Comparison of ENCODE assay signal across 8 cellular contexts in the genomic region with DNA sequence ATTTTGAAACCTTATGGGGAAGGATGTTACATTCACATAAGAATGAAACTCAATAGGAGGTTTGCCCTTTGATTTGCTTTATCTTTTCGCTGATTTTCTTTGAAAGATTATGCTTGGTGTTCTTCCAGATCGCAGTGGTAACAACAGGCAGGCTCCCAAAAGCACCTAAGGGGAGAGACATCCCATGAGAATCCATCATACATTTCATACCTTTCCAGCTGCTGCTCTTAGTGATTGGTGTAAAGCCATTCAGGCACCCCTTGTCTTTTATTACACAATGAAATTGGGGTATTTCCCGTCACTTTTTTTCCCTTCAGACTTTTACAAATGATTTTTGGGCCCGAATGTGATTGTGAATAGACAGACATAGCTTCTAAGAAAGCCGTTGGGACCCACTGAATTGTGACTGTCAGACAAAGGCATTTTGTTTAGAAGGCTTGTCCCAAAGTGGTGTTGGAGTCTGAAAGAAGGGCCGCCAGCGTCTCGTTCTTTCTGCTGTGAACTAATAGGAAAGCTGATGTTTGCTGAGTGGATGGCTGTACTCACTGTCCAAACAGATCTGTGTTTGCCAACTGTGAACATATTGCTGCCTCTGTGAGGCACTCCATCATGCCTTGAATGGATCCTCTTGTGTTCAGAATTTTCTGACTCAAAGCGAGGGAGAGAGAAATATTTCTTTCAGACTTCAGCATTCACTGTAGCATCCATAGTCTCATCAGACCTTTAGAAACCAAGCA.
DNase-seq lines count a peak whose midpoint lies in the region; ATAC-seq, FAIRE-seq and TF ChIP-seq lines count a peak whose summit lies in the region.

No MANE protein-coding gene starts in this region.

- no peak overlapping the region for H2AFZ ChIP-seq in HepG2 (ENCODE audit: low read length)

- H3K27me3 Mint-ChIP-seq in MCF 10A (ENCODE audit: insufficient read depth, unreplicated experiment): no peaks in the 10 kb centered on the region

- TF ChIP-seq EP300 in HepG2 (IDR thresholded peaks at IDR 0.05; ENCODE audit: low read depth in 2 of 2, low read length in 2 of 2) (peak in 1 of 2 experiments; percentile 94; a peak in 2 of 4 replicates), HepG2 (CRISPR knock-in tag; IDR thresholded peaks at IDR 0.05; ENCODE audit: borderline replicate concordance) (peak; percentile 91), stomach (IDR thresholded peaks at IDR 0.05) (no peak)

- H3K4me1 ChIP-seq in HepG2 (ENCODE audit: insufficient read depth, low read length) (peaks cover 75% of the 10 kb centered on the region), stomach (peaks cover 36 to 64% (median 47%) of the 10 kb centered on the region in 4 donors)

- CTCF ChIA-PET in MCF 10A (lab: Yijun Ruan, JAX) (interaction anchor here (0.6 kb wide), 1 partner anchor 82 kb away, joined by 3 read pairs; no protein-coding TSS in a partner anchor), HepG2 (lab: Yijun Ruan, JAX; ENCODE audit: low intra/inter-chr PET ratio, low total read pairs) (no interaction called here)

- H3K79me2 ChIP-seq in HepG2 (ENCODE audit: insufficient read depth, low read length): peaks cover 92% of the 10 kb centered on the region

- intact Hi-C loops in MCF 10A (cut with micrococcal nuclease) (no loop called here), HepG2 (cut with micrococcal nuclease; ENCODE audit: unreplicated experiment) (loop anchor here (2.0 kb wide), 1 partner anchor 23 kb away; no protein-coding TSS in a partner anchor), stomach (cut with DNase I; ENCODE audit: low total_unique reads) (no loop called here)

- POLR2A ChIA-PET in MCF 10A (lab: Yijun Ruan, JAX): interaction anchor here (0.6 to 1.1 kb wide), 2 partner anchors 10 to 48 kb away, joined by 3 to 4 read pairs; no protein-coding TSS in a partner anchor
- POLR2A ChIA-PET in HepG2 (lab: Yijun Ruan, JAX): interaction anchor here (0.8 to 1.5 kb wide), 5 partner anchors 24 to 394 kb away, joined by 3 to 8 read pairs (median 4); a partner anchor contains a TSS

- TF ChIP-seq CTCF in MCF 10A (IDR thresholded peaks at IDR 0.05; ENCODE audit: unreplicated experiment) (no peak), HepG2 (CRISPR knock-in tag; IDR thresholded peaks at IDR 0.05) (no peak), stomach (IDR thresholded peaks at IDR 0.05) (no peak)

- peak overlapping the region; percentile 23 for H3K27ac Mint-ChIP-seq in MCF 10A (ENCODE audit: low read depth, unreplicated experiment)

- peaks cover 39% of the 10 kb centered on the region for H3K4me1 Mint-ChIP-seq in MCF 10A (ENCODE audit: insufficient read depth, unreplicated experiment)

- FAIRE-seq in HepG2 (lab: Jason Lieb, UNC): peak; percentile 100

- peak overlapping the region; percentile 41 for H3K4me2 ChIP-seq in HepG2 (ENCODE audit: low read depth, low read length)

- H3K27ac ChIP-seq in HepG2 (ENCODE audit: extremely low read length, insufficient read depth, low read length) (peak overlapping the region; percentile 71), stomach (peak overlapping the region; percentile 3 to 80 (median 75))

- no peak for TF ChIP-seq RAD21 in HepG2 (CRISPR knock-in tag; IDR thresholded peaks at IDR 0.05)

- H3K9me3 Mint-ChIP-seq in MCF 10A (ENCODE audit: unreplicated experiment): no peaks in the 10 kb centered on the region

- H3K36me3 Mint-ChIP-seq in MCF 10A (ENCODE audit: insufficient read depth, unreplicated experiment): peaks cover 7% of the 10 kb centered on the region

- 1% methylated on average over 9 of the region's 9 CpGs for WGBS in HepG2 (ENCODE audit: low lambda C conversion rate)
- 25 to 41% (median 36%) methylated on average over 9 of the region's 9 CpGs for WGBS in stomach, 5 donors

- BruUV-seq in MCF 10A (replicated peaks; lab: Mats Ljungman, UMichigan) (no TSS peak), HepG2 (replicated peaks; lab: Mats Ljungman, UMichigan) (TSS peak; percentile 63)

- no peaks in the 10 kb centered on the region for H3K9me3 ChIP-seq in HepG2 (ENCODE audit: low read length)
- no peaks in the 10 kb centered on the region for H3K9me3 ChIP-seq in stomach

- H3K27me3 ChIP-seq in HepG2 (ENCODE audit: control insufficient read depth in 1 of 2, insufficient read depth in 2 of 2, low read length in 2 of 2) (no peaks in the 10 kb centered on the region), stomach (no peaks in the 10 kb centered on the region)

- peak overlapping the region; percentile 20; the same call in 1 of the 2 replicates for H3K9ac ChIP-seq in HepG2 (ENCODE audit: insufficient read depth, low read depth, low read length)

- DNase-seq in NCI-H1930 (lab: John Stamatoyannopoulos, UW) (peak; percentile 70 to 88), MCF 10A (ENCODE audit: unreplicated experiment) (no peak), HepG2 (ENCODE audit: low spot score) (peak; percentile 98), stomach (peak; percentile 62), RPMI8226 (no peak), activated gamma-delta T cell treated with Interleukin-2 at 50 U/mL for 16 hours (no peak), NCI-H82 treated with DMSO at 0.1 percent for 48 hours (lab: John Stamatoyannopoulos, UW; ENCODE audit: unreplicated experiment) (no peak), T1000 (lab: John Stamatoyannopoulos, UW) (no peak)

- in situ Hi-C loops in HepG2 (cut with HindIII; ENCODE audit: extremely low pct_ligation_motif_present, low pct_unique_long_range_greater_than_20kb): no loop called here

- H3K4me3 Mint-ChIP-seq in MCF 10A (ENCODE audit: unreplicated experiment): no peak overlapping the region

- H3K4me3 ChIP-seq in HepG2 (replicated peaks in 1 of 3; ENCODE audit: insufficient read depth in 1 of 3, low read depth in 2 of 3, low read length in 3 of 3) (peak overlapping the region in 2 of 3 experiments; percentile 8 to 9; a peak in 2 of 6 replicates), stomach (no peak overlapping the region)

- ATAC-seq in HepG2: peak; percentile 94

- TF ChIP-seq POLR2A in HepG2 (IDR thresholded peaks at IDR 0.05; ENCODE audit: insufficient read depth in 1 of 2, low read depth in 2 of 2, low read length in 2 of 2) (no peak; a peak in 1 of 4 replicates), stomach (IDR thresholded peaks at IDR 0.05) (no peak)

- peaks cover 94% of the 10 kb centered on the region for H4K20me1 ChIP-seq in HepG2 (ENCODE audit: insufficient read depth, low read length)

- H3K36me3 ChIP-seq in HepG2 (replicated peaks in 1 of 2; ENCODE audit: control insufficient read depth in 1 of 2, insufficient read depth in 2 of 2, low read length in 2 of 2): peaks cover 13 to 23% of the 10 kb centered on the region in 2 experiments
- no peaks in the 10 kb centered on the region for H3K36me3 ChIP-seq in stomach

TF ChIP-seq in HepG2, 621 proteins besides CTCF, POLR2A, EP300 and RAD21 (continues in another document):
- peak; percentile 87 for TF ChIP-seq FOSL2 (CRISPR knock-in tag; IDR thresholded peaks at IDR 0.05)
- TF ChIP-seq HMG20B (CRISPR knock-in tag; conservative IDR thresholded peaks at IDR 0.05): peak; percentile 77; the same call in 1 of the 2 replicates
- no peak for TF ChIP-seq ZNF460 (CRISPR knock-in tag; IDR thresholded peaks at IDR 0.05; ENCODE audit: borderline replicate concordance)
- TF ChIP-seq CREB1 (IDR thresholded peaks at IDR 0.05): no peak
- TF ChIP-seq CREB1 (CRISPR knock-in tag; IDR thresholded peaks at IDR 0.05): peak; percentile 48; the same call in 1 of the 2 replicates
- TF ChIP-seq SOX13 (IDR thresholded peaks at IDR 0.05): peak; percentile 79
- TF ChIP-seq SOX13 (CRISPR knock-in tag; conservative IDR thresholded peaks at IDR 0.05 in 1 of 2, IDR thresholded peaks at IDR 0.05 in 1 of 2): peak in 1 of 2 experiments; percentile 92; a peak in 2 of 4 replicates
- peak; percentile 61; the same call in 1 of the 2 replicates for TF ChIP-seq ZNF430 (CRISPR knock-in tag; IDR thresholded peaks at IDR 0.05)
- TF ChIP-seq NR2C2 (CRISPR knock-in tag; IDR thresholded peaks at IDR 0.05; ENCODE audit: borderline replicate concordance): 0 out of 2 replicates have a peak, but pooled peaks have one; percentile 41
- TF ChIP-seq EEA1 (CRISPR knock-in tag; IDR thresholded peaks at IDR 0.05; ENCODE audit: borderline replicate concordance): no peak
- no peak for TF ChIP-seq SMARCC2 (IDR thresholded peaks at IDR 0.05)
- TF ChIP-seq MED13 (CRISPR knock-in tag; IDR thresholded peaks at IDR 0.05): peak; percentile 66; the same call in 1 of the 2 replicates
- no peak for TF ChIP-seq ZNF775 (CRISPR knock-in tag; IDR thresholded peaks at IDR 0.05; ENCODE audit: borderline replicate concordance)
- no peak for TF ChIP-seq RBFOX2 (IDR thresholded peaks at IDR 0.05; ENCODE audit: low read depth, low read length)
- TF ChIP-seq, protein P1, sequence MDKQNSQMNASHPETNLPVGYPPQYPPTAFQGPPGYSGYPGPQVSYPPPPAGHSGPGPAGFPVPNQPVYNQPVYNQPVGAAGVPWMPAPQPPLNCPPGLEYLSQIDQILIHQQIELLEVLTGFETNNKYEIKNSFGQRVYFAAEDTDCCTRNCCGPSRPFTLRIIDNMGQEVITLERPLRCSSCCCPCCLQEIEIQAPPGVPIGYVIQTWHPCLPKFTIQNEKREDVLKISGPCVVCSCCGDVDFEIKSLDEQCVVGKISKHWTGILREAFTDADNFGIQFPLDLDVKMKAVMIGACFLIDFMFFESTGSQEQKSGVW (CRISPR knock-in tag; IDR thresholded peaks at IDR 0.05; ENCODE audit: borderline replicate concordance): no peak
- TF ChIP-seq IRF2 (CRISPR knock-in tag; IDR thresholded peaks at IDR 0.05): peak; percentile 90
- TF ChIP-seq TCF7 (IDR thresholded peaks at IDR 0.05; ENCODE audit: low read depth): peak; percentile 71
- no peak for TF ChIP-seq ZNF10 (CRISPR knock-in tag; IDR thresholded peaks at IDR 0.05; ENCODE audit: borderline replicate concordance, low read depth)
- TF ChIP-seq TEAD2 (CRISPR knock-in tag; IDR thresholded peaks at IDR 0.05): no peak
- no peak for TF ChIP-seq SRSF9 (IDR thresholded peaks at IDR 0.05; ENCODE audit: borderline replicate concordance, insufficient read depth, low read depth, low read length, poor library complexity, severe bottlenecking)
- no peak for TF ChIP-seq NR3C1 (CRISPR knock-in tag; IDR thresholded peaks at IDR 0.05)
- TF ChIP-seq, protein P2, sequence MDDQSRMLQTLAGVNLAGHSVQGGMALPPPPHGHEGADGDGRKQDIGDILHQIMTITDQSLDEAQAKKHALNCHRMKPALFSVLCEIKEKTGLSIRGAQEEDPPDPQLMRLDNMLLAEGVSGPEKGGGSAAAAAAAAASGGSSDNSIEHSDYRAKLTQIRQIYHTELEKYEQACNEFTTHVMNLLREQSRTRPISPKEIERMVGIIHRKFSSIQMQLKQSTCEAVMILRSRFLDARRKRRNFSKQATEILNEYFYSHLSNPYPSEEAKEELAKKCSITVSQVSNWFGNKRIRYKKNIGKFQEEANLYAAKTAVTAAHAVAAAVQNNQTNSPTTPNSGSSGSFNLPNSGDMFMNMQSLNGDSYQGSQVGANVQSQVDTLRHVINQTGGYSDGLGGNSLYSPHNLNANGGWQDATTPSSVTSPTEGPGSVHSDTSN (CRISPR knock-in tag; IDR thresholded peaks at IDR 0.05; ENCODE audit: borderline replicate concordance): no peak
- peak; percentile 77; the same call in 1 of the 2 replicates for TF ChIP-seq ETV5 (CRISPR knock-in tag; IDR thresholded peaks at IDR 0.05; ENCODE audit: borderline replicate concordance)

Comparison
In these comparisons a context has a peak if more than half of its experiments do, and no peak if none do; other contexts are left out.
1. DNase-seq: peak in NCI-H1930 (2 of 2), HepG2 (single experiment) and stomach (single experiment); none in MCF 10A (single experiment), RPMI8226 (single experiment), activated gamma-delta T cell treated with Interleukin-2 at 50 U/mL for 16 hours (single experiment), NCI-H82 treated with DMSO at 0.1 percent for 48 hours (single experiment) and T1000 (single experiment).
2. H3K4me3 ChIP-seq: peak in HepG2 (2 of 3); none in stomach (0 of 4).